11 cellular contexts compared by ENCODE assay signal in the genomic region with DNA sequence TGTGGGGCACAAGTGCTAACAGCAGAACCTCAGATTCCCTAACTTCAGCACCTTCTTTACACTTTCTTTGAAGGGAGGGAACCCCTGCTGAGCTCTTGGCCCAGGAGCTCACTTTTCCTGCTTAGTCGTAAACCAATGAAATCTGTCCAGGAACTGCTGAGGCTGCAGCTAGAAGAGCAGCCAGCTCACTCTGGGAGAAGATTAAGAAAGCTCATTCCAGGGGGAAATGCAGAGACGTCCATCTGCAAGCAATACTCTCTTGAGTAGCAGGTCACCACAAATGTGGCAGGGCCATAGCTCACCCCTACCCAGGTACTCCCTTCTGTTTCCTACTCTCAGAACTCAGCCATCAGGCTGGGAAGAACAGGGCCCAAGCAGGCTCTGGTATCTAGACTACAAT.
A peak's percentile ranks its signal among the peaks of the same experiment; 100 is the strongest.
DNase-seq lines count a peak whose midpoint lies in the region; ATAC-seq and TF ChIP-seq lines count a peak whose summit lies in the region.
"Had no signal": no experiment of that assay in that cellular context is flagged by ENCODE, and none has a peak within 500 bp of the region (broad histone marks: within the 10 kb centered on the region; RNA-seq: fewer than 3 reads in every experiment).

No MANE protein-coding gene starts in this region.

- no peak overlapping the region for H3K4me2 ChIP-seq in hepatocyte

- 48% methylated on average over 2 of the region's 2 CpGs for WGBS in hepatocyte (ENCODE audit: low lambda C conversion rate, missing lambda C conversion rate)

- no peaks in the 10 kb centered on the region for H3K9me3 ChIP-seq in SK-N-MC (ENCODE audit: low read depth, low read length)
- no peaks in the 10 kb centered on the region for H3K9me3 ChIP-seq in hepatocyte (ENCODE audit: low read depth)
- H3K9me3 ChIP-seq: left lung had no signal

- H3K4me1 ChIP-seq in hepatocyte (ENCODE audit: insufficient read depth) (no peaks in the 10 kb centered on the region), foreskin keratinocyte (peaks cover 13% of the 10 kb centered on the region)
- H3K4me1 ChIP-seq: left lung had no signal

- no peaks in the 10 kb centered on the region for H3K9me2 ChIP-seq in hepatocyte (replicated peaks; ENCODE audit: insufficient read depth)

- no peak overlapping the region for H3K9ac ChIP-seq in SK-N-MC (ENCODE audit: insufficient read length)

- H3K79me2 ChIP-seq in hepatocyte: no peaks in the 10 kb centered on the region

- no peaks in the 10 kb centered on the region for H4K20me1 ChIP-seq in hepatocyte (ENCODE audit: insufficient read depth, poor library complexity, severe bottlenecking)

- no peak for ATAC-seq in HG03354 (IDR thresholded peaks at IDR 0.05; ENCODE audit: poor library complexity, severe bottlenecking, unreplicated experiment)
- ATAC-seq in foreskin keratinocyte: no peak
- ATAC-seq: left lung had no signal

- DNase-seq in AG08396 (ENCODE audit: low spot score) (peak; percentile 24), H7 (peak; percentile 23), SK-N-MC (ENCODE audit: low read depth, low spot score) (peak; percentile 37), hepatocyte (ENCODE audit: low spot score) (peak; percentile 27), foreskin keratinocyte (no peak), SW480 (ENCODE audit: low spot score) (no peak), NCI-H146 (lab: John Stamatoyannopoulos, UW) (no peak)
- DNase-seq: activated CD4-positive, alpha-beta T cell treated with anti-CD3 and anti-CD28 coated beads, Interleukin-2, amount 10 ng/mL, durations not matched to agents 24 days and 14 days; Kasumi-1; left lung had no signal

- no peak overlapping the region for H3K4me3 ChIP-seq in H7 (ENCODE audit: insufficient read depth, low read depth, low read length)
- H3K4me3 ChIP-seq in SK-N-MC: peak overlapping the region; percentile 53
- no peak overlapping the region for H3K4me3 ChIP-seq in hepatocyte
- H3K4me3 ChIP-seq: left lung had no signal

- H3K27me3 ChIP-seq in H7 (ENCODE audit: control insufficient read depth, insufficient read depth, low read length): no peaks in the 10 kb centered on the region
- H3K27me3 ChIP-seq in hepatocyte: no peaks in the 10 kb centered on the region
- H3K27me3 ChIP-seq in foreskin keratinocyte: no peaks in the 10 kb centered on the region

- H3K27ac ChIP-seq in SK-N-MC: peak overlapping the region; percentile 71
- no peak overlapping the region for H3K27ac ChIP-seq in hepatocyte
- H3K27ac ChIP-seq in foreskin keratinocyte: no peak overlapping the region
- H3K27ac ChIP-seq: left lung had no signal

- H3K36me3 ChIP-seq in H7 (replicated peaks; ENCODE audit: control insufficient read depth, insufficient read depth, low read length) (no peaks in the 10 kb centered on the region), SK-N-MC (ENCODE audit: insufficient read depth, low read length) (no peaks in the 10 kb centered on the region), hepatocyte (replicated peaks; ENCODE audit: insufficient read depth, low read depth) (no peaks in the 10 kb centered on the region)
- H3K36me3 ChIP-seq: left lung had no signal

- TF ChIP-seq CTCF in hepatocyte (IDR thresholded peaks at IDR 0.05; ENCODE audit: poor library complexity): no peak
- TF ChIP-seq CTCF in foreskin keratinocyte (conservative IDR thresholded peaks at IDR 0.05): no peak

- H2AFZ ChIP-seq in hepatocyte: no peak overlapping the region

Comparison
In these comparisons a context has a peak if more than half of its experiments do, and no peak if none do; other contexts are left out.
1. DNase-seq: peak in AG08396 (single experiment), H7 (single experiment), SK-N-MC (single experiment) and hepatocyte (single experiment); none in foreskin keratinocyte (0 of 2), SW480 (single experiment) and NCI-H146 (single experiment).